Comparison of ENCODE assay signal across 21 cellular contexts in genomic region chr10:133310789-133311188, GRCh38. TPM values are rescaled to one million over a fixed set of nuclear protein-coding genes. Genes with fewer than 3 reads are reported as not detected.
"Had no signal": no experiment of that assay in that cellular context is flagged by ENCODE, and none has a peak within 500 bp of the region (broad histone marks: within the 10 kb centered on the region; RNA-seq: fewer than 3 reads in every experiment).

No MANE protein-coding gene starts in this region.

- H3K27ac Mint-ChIP-seq: activated T-helper 17 cell treated with anti-CD3 and anti-CD28 coated beads, Interleukin-2, amount 50 U/mL, for 72 hours; stimulated activated memory B cell treated with anti-CD40 and anti-IgM and Interleukin-4, amounts not matched to agents 10 μg/mL and 1 μg/mL and 100 μg/mL, for 72 hours had no signal

- H3K9me3 Mint-ChIP-seq: activated T-helper 17 cell treated with anti-CD3 and anti-CD28 coated beads, Interleukin-2, amount 50 U/mL, for 72 hours; stimulated activated memory B cell treated with anti-CD40 and anti-IgM and Interleukin-4, amounts not matched to agents 10 μg/mL and 1 μg/mL and 100 μg/mL, for 72 hours had no signal

- H3K4me3 Mint-ChIP-seq: stimulated activated memory B cell treated with anti-CD40 and anti-IgM and Interleukin-4, amounts not matched to agents 10 μg/mL and 1 μg/mL and 100 μg/mL, for 72 hours had no signal

- H3K9me3 ChIP-seq: adrenal gland, heart left ventricle, pancreas, tibial artery had no signal

- H3K27ac ChIP-seq: adrenal gland, heart left ventricle, pancreas, skin epidermis, tibial artery had no signal

- H3K27me3 ChIP-seq: adrenal gland, heart left ventricle, pancreas, tibial artery had no signal

- H3K4me3 ChIP-seq: adrenal gland, heart left ventricle, pancreas, skin epidermis, tibial artery had no signal

- DNase-seq: activated CD4-positive, alpha-beta T cell treated with anti-CD3 and anti-CD28 coated beads, Interleukin-2, amount 50 U/mL, for 1 hour; activated CD4-positive, CD25-positive, alpha-beta regulatory T cell; activated naive CD4-positive, alpha-beta T cell treated with anti-CD3 and anti-CD28 coated beads, Interleukin-2, amount 50 U/mL, for 16 hours; activated T-cell treated with anti-CD3 and anti-CD28 coated beads for 4 hours; central memory CD4-positive, alpha-beta T cell; cortex of kidney; effector CD8-positive, alpha-beta T cell; heart left ventricle; mammary epithelial cell; tibial artery had no signal

- H3K27me3 Mint-ChIP-seq: activated T-helper 17 cell treated with anti-CD3 and anti-CD28 coated beads, Interleukin-2, amount 50 U/mL, for 72 hours; stimulated activated memory B cell treated with anti-CD40 and anti-IgM and Interleukin-4, amounts not matched to agents 10 μg/mL and 1 μg/mL and 100 μg/mL, for 72 hours had no signal

- ATAC-seq: activated T-helper 17 cell treated with anti-CD3 and anti-CD28 coated beads, Interleukin-2, amount 50 U/mL, for 72 hours; heart left ventricle; left lobe of liver; pancreas; stimulated activated memory B cell treated with anti-CD40 and anti-IgM and Interleukin-4, amounts not matched to agents 10 μg/mL and 1 μg/mL and 100 μg/mL, for 72 hours had no signal

- FAIRE-seq: frontal cortex, islet of Langerhans, pancreas had no signal

RNA-seq across cellular contexts. Expression of gene CALY, which starts 25.9 kb away (rescaled TPM):
- total RNA-seq: activated CD8-positive, alpha-beta memory T cell treated with anti-CD3 and anti-CD28 coated beads for 36 hours; activated T-helper 17 cell treated with anti-CD3 and anti-CD28 coated beads, Interleukin-2, amount 50 U/mL, for 72 hours; fibroblast of lung; mammary epithelial cell had no signal
- polyA plus RNA-seq: fibroblast of lung, heart left ventricle, mammary epithelial cell had no signal

RNA-seq across cellular contexts. Expression of gene PRAP1, which starts 36.4 kb away (rescaled TPM):
- total RNA-seq: activated CD8-positive, alpha-beta memory T cell treated with anti-CD3 and anti-CD28 coated beads for 36 hours; activated T-helper 17 cell treated with anti-CD3 and anti-CD28 coated beads, Interleukin-2, amount 50 U/mL, for 72 hours; fibroblast of lung; frontal cortex; heart left ventricle; mammary epithelial cell; pancreas had no signal
- polyA plus RNA-seq: fibroblast of lung, heart left ventricle, mammary epithelial cell, neural cell, pancreas had no signal
